In the genomic region with DNA sequence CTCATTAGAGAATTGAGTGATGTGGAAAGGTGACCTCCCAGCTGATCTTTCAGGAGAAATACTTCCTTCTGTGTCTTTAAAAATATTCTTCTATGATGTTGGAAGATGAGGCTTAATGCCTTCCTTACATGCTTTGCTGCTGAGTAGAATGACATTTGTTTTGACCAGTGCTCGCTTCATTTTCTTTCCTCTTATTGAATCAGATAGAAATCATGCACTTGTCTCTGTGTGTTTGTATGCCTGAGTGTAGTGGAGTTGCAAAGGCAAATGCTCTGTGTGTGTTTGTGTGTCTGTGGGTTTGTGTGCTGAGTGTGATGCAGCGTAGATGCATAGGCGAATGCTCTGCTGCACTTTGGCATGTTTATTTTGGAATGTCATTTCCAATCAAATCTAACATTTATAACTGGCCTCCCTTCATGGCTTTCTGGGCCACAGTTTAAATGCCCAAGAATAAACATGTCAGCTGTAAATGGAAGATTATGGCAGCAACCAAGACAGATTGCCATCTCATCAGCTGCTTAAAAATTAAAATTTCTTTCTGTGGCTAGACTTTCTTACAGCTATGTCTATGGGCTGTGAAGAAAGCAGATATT, we compare ENCODE assay signal across 14 cellular contexts.
A peak's percentile ranks its signal among the peaks of the same experiment; 100 is the strongest.
DNase-seq lines count a peak whose midpoint lies in the region; ATAC-seq and TF ChIP-seq lines count a peak whose summit lies in the region.
"Had no signal": no experiment of that assay in that cellular context is flagged by ENCODE, and none has a peak within 500 bp of the region (broad histone marks: within the 10 kb centered on the region; RNA-seq: fewer than 3 reads in every experiment).

No MANE protein-coding gene starts in this region.

- peak; percentile 5 for DNase-seq in IMR-90
- no peak for DNase-seq in left colon
- peak; percentile 72 for DNase-seq in retina
- no peak for DNase-seq in NCI-H345 treated with DMSO at 0.1 percent for 48 hours (lab: John Stamatoyannopoulos, UW; ENCODE audit: unreplicated experiment)
- no peak for DNase-seq in Kasumi-1 (lab: John Stamatoyannopoulos, UW)
- DNase-seq in hippocampal formation (lab: John Stamatoyannopoulos, UW) = no peak
- DNase-seq: ACHN; CD4-positive, alpha-beta memory T cell; DMS79 treated with DMSO at 0.1 percent for 48 hours; KG1 had no signal

- TF ChIP-seq RAD21 in IMR-90 (IDR thresholded peaks at IDR 0.05; ENCODE audit: low read length) = no peak

- no peak overlapping the region for H4K91ac ChIP-seq in IMR-90 (ENCODE audit: insufficient read depth, low read depth, low read length)

- no peak overlapping the region for H2AK9ac ChIP-seq in IMR-90 (replicated peaks; ENCODE audit: low read depth, low read length, poor library complexity)

- H4K8ac ChIP-seq in IMR-90 (ENCODE audit: low read depth in 2 of 2, low read length in 2 of 2) = no peak overlapping the region

- H3K36me3 ChIP-seq in BLaER1 treated with 17β-estradiol and CSF1 and Interleukin-3, amounts not matched to agents 10 nM and 100 nM = no peaks in the 10 kb centered on the region
- no peaks in the 10 kb centered on the region for H3K36me3 ChIP-seq in IMR-90 (ENCODE audit: control insufficient read depth, insufficient read depth, low read length)

- H3K9ac ChIP-seq in BLaER1 treated with 17β-estradiol and CSF1 and Interleukin-3, amounts not matched to agents 10 nM and 100 nM = no peak overlapping the region
- H3K9ac ChIP-seq in IMR-90 (ENCODE audit: low read depth, low read length) = no peak overlapping the region

- no peaks in the 10 kb centered on the region for H4K20me1 ChIP-seq in BLaER1 treated with 17β-estradiol and CSF1 and Interleukin-3, amounts not matched to agents 10 nM and 100 nM
- no peaks in the 10 kb centered on the region for H4K20me1 ChIP-seq in IMR-90 (ENCODE audit: insufficient read depth, low read length)

- no peak overlapping the region for H3K18ac ChIP-seq in IMR-90 (ENCODE audit: low read depth, low read length)

- no peak overlapping the region for H3K23ac ChIP-seq in IMR-90 (ENCODE audit: low read depth, low read length)

- dilution Hi-C loops in IMR-90 (cut with HindIII; ENCODE audit: low sequenced_read_pairs, unreplicated experiment) = no loop called here

- no peak overlapping the region for H2BK15ac ChIP-seq in IMR-90 (ENCODE audit: low read depth, low read length)

- POLR2A ChIA-PET in IMR-90 (lab: Charles Lee; ENCODE audit: unreplicated experiment) = no interaction called here

- H3K4me1 ChIP-seq in BLaER1 treated with 17β-estradiol and CSF1 and Interleukin-3, amounts not matched to agents 10 nM and 100 nM = peaks cover 0 to 18% (median 12%) of the 10 kb centered on the region in 10 experiments; a peak in 13 of 20 replicates
- peaks cover 3% of the 10 kb centered on the region; the same call in 1 of the 2 replicates for H3K4me1 ChIP-seq in IMR-90 (ENCODE audit: control insufficient read depth, insufficient read depth, low read length)

- TF ChIP-seq CTCF in IMR-90 (conservative IDR thresholded peaks at IDR 0.05; ENCODE audit: low read depth, low read length) = no peak

- ATAC-seq in IMR-90 (ENCODE audit: low read depth) (peak; percentile 74), left colon (peak; percentile 61)
- ATAC-seq: GM12878, HCT116 had no signal

- H3K9me3 ChIP-seq in BLaER1 treated with 17β-estradiol and CSF1 and Interleukin-3, amounts not matched to agents 10 nM and 100 nM (replicated peaks in 1 of 11) = peaks cover under 1 to 45% (median 22%) of the 10 kb centered on the region in 11 experiments; a peak in 14 of 22 replicates
- no peaks in the 10 kb centered on the region for H3K9me3 ChIP-seq in IMR-90 (ENCODE audit: control insufficient read depth, insufficient read depth, low read length)

- no peaks in the 10 kb centered on the region for H3K79me1 ChIP-seq in IMR-90 (ENCODE audit: low read depth in 1 of 2, low read length in 2 of 2)

- no peak overlapping the region for H2BK120ac ChIP-seq in IMR-90 (ENCODE audit: low read depth, low read length)

- H3K9me1 ChIP-seq in IMR-90 (ENCODE audit: insufficient read depth, low read length) = no peaks in the 10 kb centered on the region

- H2AFZ ChIP-seq in IMR-90 (replicated peaks; ENCODE audit: low read length, poor library complexity) = no peak overlapping the region

- BruUV-seq in IMR-90 (replicated peaks; lab: Mats Ljungman, UMichigan) = no TSS peak

- no peak for TF ChIP-seq POLR2A in IMR-90 (IDR thresholded peaks at IDR 0.05; ENCODE audit: low read depth, low read length)

- no CpG with 5 or more reads among the region's 3 CpGs for WGBS in IMR-90 (ENCODE audit: extremely low coverage in 2 of 2, insufficient read length in 1 of 2), 2 experiments

- CTCF ChIA-PET in IMR-90 (lab: Yijun Ruan, JAX) = no interaction called here

- in situ Hi-C loops in IMR-90 (cut with MboI; ENCODE audit: low sequenced_read_pairs) = no loop called here

- peak overlapping the region in 7 of 11 experiments; percentile 4 to 35 (median 27); a peak in 6 of 22 replicates for H3K4me2 ChIP-seq in BLaER1 treated with 17β-estradiol and CSF1 and Interleukin-3, amounts not matched to agents 10 nM and 100 nM
- peak overlapping the region; percentile 72 for H3K4me2 ChIP-seq in IMR-90 (ENCODE audit: low read depth, low read length)

- H3K27ac ChIP-seq in BLaER1 treated with 17β-estradiol and CSF1 and Interleukin-3, amounts not matched to agents 10 nM and 100 nM = no peak overlapping the region
- no peak overlapping the region for H3K27ac ChIP-seq in IMR-90 (ENCODE audit: insufficient read depth, low read length)
- H3K27ac ChIP-seq: C4-2B had no signal

- H3K56ac ChIP-seq in IMR-90 (ENCODE audit: extremely low read depth, insufficient read depth, low read length) = no peak overlapping the region

- no peak overlapping the region for H3K4ac ChIP-seq in IMR-90 (ENCODE audit: low read depth, low read length)

- H2AK5ac ChIP-seq in IMR-90 (ENCODE audit: low read depth, low read length) = no peak overlapping the region

- intact Hi-C loops in IMR-90 (cut with micrococcal nuclease) (no loop called here), left colon (cut with DNase I, micrococcal nuclease) (no loop called here)

- H2BK5ac ChIP-seq in IMR-90 (ENCODE audit: low read depth, low read length, poor library complexity, severe bottlenecking) = no peak overlapping the region

- H3K4me3 ChIP-seq in BLaER1 treated with 17β-estradiol and CSF1 and Interleukin-3, amounts not matched to agents 10 nM and 100 nM = no peak overlapping the region
- no peak overlapping the region for H3K4me3 ChIP-seq in IMR-90 (ENCODE audit: insufficient read depth, low read depth, low read length)
- H3K4me3 ChIP-seq: GM12878 had no signal

- no peak overlapping the region for H2BK20ac ChIP-seq in IMR-90 (ENCODE audit: low read depth, low read length)

- no peaks in the 10 kb centered on the region for H3K27me3 ChIP-seq in BLaER1 treated with 17β-estradiol and CSF1 and Interleukin-3, amounts not matched to agents 10 nM and 100 nM
- peaks cover 3% of the 10 kb centered on the region; the same call in 1 of the 2 replicates for H3K27me3 ChIP-seq in IMR-90 (ENCODE audit: control insufficient read depth, insufficient read depth, low read length)

- H4K5ac ChIP-seq in IMR-90 (ENCODE audit: low read depth, low read length) = no peak overlapping the region

- no peak overlapping the region for H3K14ac ChIP-seq in IMR-90 (replicated peaks; ENCODE audit: low read depth, low read length)

TF ChIP-seq in IMR-90, 13 proteins besides CTCF, POLR2A, EP300 and RAD21:
- TF ChIP-seq BHLHE40 (IDR thresholded peaks at IDR 0.05; ENCODE audit: low read depth, low read length) = no peak
- TF ChIP-seq, protein P1, sequence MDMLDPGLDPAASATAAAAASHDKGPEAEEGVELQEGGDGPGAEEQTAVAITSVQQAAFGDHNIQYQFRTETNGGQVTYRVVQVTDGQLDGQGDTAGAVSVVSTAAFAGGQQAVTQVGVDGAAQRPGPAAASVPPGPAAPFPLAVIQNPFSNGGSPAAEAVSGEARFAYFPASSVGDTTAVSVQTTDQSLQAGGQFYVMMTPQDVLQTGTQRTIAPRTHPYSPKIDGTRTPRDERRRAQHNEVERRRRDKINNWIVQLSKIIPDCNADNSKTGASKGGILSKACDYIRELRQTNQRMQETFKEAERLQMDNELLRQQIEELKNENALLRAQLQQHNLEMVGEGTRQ (IDR thresholded peaks at IDR 0.05; ENCODE audit: low read depth, low read length) = no peak
- no peak for TF ChIP-seq RCOR1 (IDR thresholded peaks at IDR 0.05; ENCODE audit: insufficient replicate concordance, low read length)
- no peak for TF ChIP-seq MAZ (IDR thresholded peaks at IDR 0.05; ENCODE audit: borderline replicate concordance, low read depth, low read length)
- TF ChIP-seq ELK1 (IDR thresholded peaks at IDR 0.05; ENCODE audit: borderline replicate concordance, low read depth, low read length) = no peak
- no peak for TF ChIP-seq NFE2L2 (IDR thresholded peaks at IDR 0.05; ENCODE audit: low read depth, low read length)
- no peak for TF ChIP-seq MXI1 (IDR thresholded peaks at IDR 0.05; ENCODE audit: borderline replicate concordance, low read depth, low read length)
- no peak for TF ChIP-seq MAFK (IDR thresholded peaks at IDR 0.05; ENCODE audit: low read depth, low read length)
- TF ChIP-seq RFX5 (IDR thresholded peaks at IDR 0.05; ENCODE audit: low read depth, low read length) = no peak
- no peak for TF ChIP-seq CHD1 (IDR thresholded peaks at IDR 0.05; ENCODE audit: low read depth, low read length)
- no peak for TF ChIP-seq SMC3 (IDR thresholded peaks at IDR 0.05; ENCODE audit: low read depth, low read length)
- no peak for TF ChIP-seq FOS (IDR thresholded peaks at IDR 0.05; ENCODE audit: low read depth, low read length)
- no peak for TF ChIP-seq CEBPB (IDR thresholded peaks at IDR 0.05; ENCODE audit: low read depth, low read length)
TF ChIP-seq in IMR-90: peak in this region for 0.

Comparison
In these comparisons a context has a peak if more than half of its experiments do, and no peak if none do; other contexts are left out.
1. DNase-seq: peak in IMR-90 (single experiment) and retina (single experiment); none in left colon (0 of 2), NCI-H345 treated with DMSO at 0.1 percent for 48 hours (single experiment), Kasumi-1 (0 of 2) and hippocampal formation (0 of 2).